In the genomic region with DNA sequence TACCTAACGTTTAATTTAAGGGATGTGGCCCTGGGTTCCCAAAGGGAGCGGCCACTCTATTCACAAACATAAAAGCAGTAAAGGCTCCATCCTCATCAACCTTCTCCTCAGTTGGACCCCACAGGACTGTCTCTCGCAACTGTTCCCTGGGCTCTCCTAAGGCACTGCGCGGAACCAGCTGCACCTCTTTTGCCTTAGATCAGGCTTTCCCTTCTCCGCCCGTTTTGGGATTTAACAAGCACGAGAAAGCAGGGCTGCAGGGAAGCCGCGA, we compare ENCODE assay signal across 8 cellular contexts. TPM values are rescaled to one million over a fixed set of nuclear protein-coding genes. Genes with fewer than 3 reads are reported as not detected.
A peak's percentile ranks its signal among the peaks of the same experiment; 100 is the strongest.
DNase-seq lines count a peak whose midpoint lies in the region; ATAC-seq and TF ChIP-seq lines count a peak whose summit lies in the region.

No MANE protein-coding gene starts in this region.

- H3K4me1 ChIP-seq in A673 (ENCODE audit: insufficient read depth, low read length, poor library complexity, severe bottlenecking) (peaks cover 15% of the 10 kb centered on the region), iPS-15b (ENCODE audit: control insufficient read depth, insufficient read depth, low read length) (no peaks in the 10 kb centered on the region), stomach smooth muscle (ENCODE audit: control insufficient read depth, insufficient read depth, low read length) (peaks cover 17% of the 10 kb centered on the region)

- DNase-seq in A673 (ENCODE audit: low spot score) (peak; percentile 46), HCEC 1CT (peak; percentile 24), NCI-H524 treated with DMSO at 0.1 percent for 48 hours (lab: John Stamatoyannopoulos, UW) (no peak), activated gamma-delta T cell treated with Interleukin-2 at 50 U/mL for 16 hours (no peak), HK-2 (ENCODE audit: unreplicated experiment) (no peak)
- no peak for DNase-seq in activated naive CD4-positive, alpha-beta T cell treated with anti-CD3 and anti-CD28 coated beads, Interleukin-2, amount 50 U/mL, for 72 hours (ENCODE audit: low spot score in 2 of 2)

- H3K27ac ChIP-seq in A673 (ENCODE audit: low read depth, low read length, poor library complexity, severe bottlenecking) (peak overlapping the region; percentile 89), stomach smooth muscle (ENCODE audit: low read length) (peak overlapping the region; percentile 89)

- H3K27ac Mint-ChIP-seq in activated naive CD4-positive, alpha-beta T cell treated with anti-CD3 and anti-CD28 coated beads, Interleukin-2, amount 50 U/mL, for 72 hours = peak overlapping the region; percentile 97 to 99

- no TSS peak for BruUV-seq in A673 (replicated peaks; lab: Mats Ljungman, UMichigan)

- H3K36me3 ChIP-seq in A673 (ENCODE audit: insufficient read depth, low read length, poor library complexity, severe bottlenecking) = peaks cover 9% of the 10 kb centered on the region
- H3K36me3 ChIP-seq in iPS-15b (ENCODE audit: control insufficient read depth, insufficient read depth, low read length) = no peaks in the 10 kb centered on the region
- peaks cover 0 to 4% of the 10 kb centered on the region in 2 donors for H3K36me3 ChIP-seq in stomach smooth muscle (ENCODE audit: control insufficient read depth in 2 of 2, insufficient read depth in 2 of 2, low read length in 2 of 2)

- H3K4me3 ChIP-seq in A673 (ENCODE audit: low read depth, low read length, poor library complexity, severe bottlenecking) (peak overlapping the region; percentile 91), iPS-15b (ENCODE audit: low read depth, low read length) (peak overlapping the region; percentile 91), stomach smooth muscle (ENCODE audit: low read length in 2 of 2) (peak overlapping the region; percentile 89 to 98)

- H3K36me3 Mint-ChIP-seq in activated naive CD4-positive, alpha-beta T cell treated with anti-CD3 and anti-CD28 coated beads, Interleukin-2, amount 50 U/mL, for 72 hours = peaks cover 32 to 33% of the 10 kb centered on the region in 2 donors

- CTCF ChIA-PET in A673 (lab: Charles Lee) = no interaction called here

- POLR2A ChIA-PET in A673 (lab: Charles Lee; ENCODE audit: low non-redundant PET) = no interaction called here

- intact Hi-C loops in A673 (cut with micrococcal nuclease; ENCODE audit: unreplicated experiment) = no loop called here

- TF ChIP-seq CTCF in A673 (conservative IDR thresholded peaks at IDR 0.05; ENCODE audit: low read depth, low read length) = no peak

- H3K27me3 ChIP-seq in A673 (replicated peaks; ENCODE audit: insufficient read depth, low read depth, low read length, poor library complexity) (no peaks in the 10 kb centered on the region), iPS-15b (ENCODE audit: control insufficient read depth, insufficient read depth, low read length) (no peaks in the 10 kb centered on the region), stomach smooth muscle (ENCODE audit: control insufficient read depth in 1 of 2, insufficient read depth in 2 of 2, low read length in 2 of 2) (no peaks in the 10 kb centered on the region)

- peak in 1 of 2 donors; percentile 1 for ATAC-seq in activated naive CD4-positive, alpha-beta T cell treated with anti-CD3 and anti-CD28 coated beads, Interleukin-2, amount 50 U/mL, for 72 hours

- H3K9ac ChIP-seq in iPS-15b (ENCODE audit: low read depth, low read length) (peak overlapping the region; percentile 94), stomach smooth muscle (ENCODE audit: low read length in 2 of 2) (peak overlapping the region; percentile 85 to 91)

- H3K9me3 Mint-ChIP-seq in activated naive CD4-positive, alpha-beta T cell treated with anti-CD3 and anti-CD28 coated beads, Interleukin-2, amount 50 U/mL, for 72 hours = no peaks in the 10 kb centered on the region

- no peaks in the 10 kb centered on the region for H3K9me3 ChIP-seq in A673 (ENCODE audit: low read depth, low read length, poor library complexity, severe bottlenecking)
- no peaks in the 10 kb centered on the region for H3K9me3 ChIP-seq in iPS-15b (ENCODE audit: control insufficient read depth, insufficient read depth, low read length)
- no peaks in the 10 kb centered on the region for H3K9me3 ChIP-seq in stomach smooth muscle (ENCODE audit: control insufficient read depth in 2 of 2, low read length in 2 of 2)

RNA-seq across cellular contexts. Expression of a gene that starts 0.7 kb away (rescaled TPM):
- total RNA-seq in A673 (2021) = 137 and 163 TPM in 2 replicates
- 100 to 1,000 TPM in 1 of 2 donors, 10 to 100 TPM in 1; 96.5 to 123 TPM for total RNA-seq in activated naive CD4-positive, alpha-beta T cell treated with anti-CD3 and anti-CD28 coated beads, Interleukin-2, amount 50 U/mL, for 72 hours

RNA-seq across cellular contexts. Expression of a gene that starts 38.1 kb away (rescaled TPM):
- total RNA-seq in A673 (2021) = not detected in 2 replicates
- total RNA-seq in activated naive CD4-positive, alpha-beta T cell treated with anti-CD3 and anti-CD28 coated beads, Interleukin-2, amount 50 U/mL, for 72 hours = not detected

RNA-seq across cellular contexts. Expression of a gene that starts 56.1 kb away (rescaled TPM):
- 101 and 104 TPM in 2 replicates for total RNA-seq in A673 (2021)
- 100 to 1,000 TPM in 1 of 2 donors, 10 to 100 TPM in 1; 87.4 to 122 TPM for total RNA-seq in activated naive CD4-positive, alpha-beta T cell treated with anti-CD3 and anti-CD28 coated beads, Interleukin-2, amount 50 U/mL, for 72 hours

Comparison
In these comparisons a context has a peak if more than half of its experiments do, and no peak if none do; other contexts are left out.
1. DNase-seq: peak in A673 (single experiment) and HCEC 1CT (single experiment); none in activated naive CD4-positive, alpha-beta T cell treated with anti-CD3 and anti-CD28 coated beads, Interleukin-2, amount 50 U/mL, for 72 hours (0 of 2), NCI-H524 treated with DMSO at 0.1 percent for 48 hours (single experiment), activated gamma-delta T cell treated with Interleukin-2 at 50 U/mL for 16 hours (single experiment) and HK-2 (single experiment).
2. Peak in every context shown above with its lines, with median percentiles within 50 percentile points of each other: H3K4me3 ChIP-seq.